Comparison of ENCODE assay signal across 30 cellular contexts in the genomic region with DNA sequence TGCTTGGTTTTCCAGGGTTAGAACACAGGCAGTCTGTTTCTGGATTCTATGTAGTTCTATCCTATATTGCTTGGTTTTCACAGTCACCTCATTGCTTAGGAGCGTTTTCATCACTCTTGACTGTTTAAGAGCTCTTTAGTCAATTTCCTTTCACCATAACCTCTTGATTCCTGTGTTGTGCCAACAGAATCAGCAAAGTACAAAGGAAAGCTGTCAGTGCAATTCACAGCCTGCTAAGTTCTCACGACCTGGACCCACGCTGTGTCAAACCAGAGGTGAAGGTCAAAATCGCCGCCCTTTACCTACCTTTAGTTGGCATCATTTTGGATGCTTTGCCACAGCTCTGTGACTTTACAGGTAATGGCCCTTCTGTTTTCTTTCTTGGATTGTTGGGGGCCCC.
"Had no signal": no experiment of that assay in that cellular context is flagged by ENCODE, and none has a peak within 500 bp of the region (broad histone marks: within the 10 kb centered on the region; RNA-seq: fewer than 3 reads in every experiment).

No MANE protein-coding gene starts in this region.

- H3K36me3 ChIP-seq: gastrocnemius medialis had no signal

- H3K9me3 Mint-ChIP-seq: activated B cell treated with CpG ODN at 0.5 μM for 24 hours; activated CD8-positive, alpha-beta T cell treated with anti-CD3 and anti-CD28 coated beads for 36 hours; activated naive CD4-positive, alpha-beta T cell treated with anti-CD3 and anti-CD28 coated beads for 36 hours; activated naive CD4-positive, alpha-beta T cell treated with anti-CD3 and anti-CD28 coated beads, Interleukin-2, amount 50 U/mL, for 24 hours; activated T-cell treated with anti-CD3 and anti-CD28 coated beads, Interleukin-2, amount 50 U/mL, for 4 hours; activated T-helper 17 cell treated with anti-CD3 and anti-CD28 coated beads, Interleukin-2, amount 50 U/mL, for 72 hours; effector memory CD8-positive, alpha-beta T cell had no signal

- H3K27me3 ChIP-seq: esophagus muscularis mucosa, foreskin keratinocyte, gastrocnemius medialis, heart left ventricle had no signal

- DNase-seq: activated B cell treated with CpG ODN at 0.5 μM for 24 hours; activated CD4-positive, alpha-beta T cell treated with anti-CD3 and anti-CD28 coated beads for 48 hours; activated CD4-positive, alpha-beta T cell treated with anti-CD3 and anti-CD28 coated beads, Interleukin-2, amount 50 U/mL, for 1 hour; activated CD4-positive, alpha-beta T cell treated with anti-CD3 and anti-CD28 coated beads, Interleukin-2, amount 50 U/mL, for 48 hours; activated CD8-positive, alpha-beta memory T cell treated with anti-CD3 and anti-CD28 coated beads for 24 hours; activated CD8-positive, alpha-beta T cell treated with anti-CD3 and anti-CD28 coated beads for 36 hours; activated effector memory CD4-positive, alpha-beta T cell treated with Interleukin-2 at 50 U/mL for 16 hours; activated gamma-delta T cell treated with Interleukin-2 at 50 U/mL for 16 hours; activated naive CD4-positive, alpha-beta T cell treated with anti-CD3 and anti-CD28 coated beads for 36 hours; activated naive CD8-positive, alpha-beta T cell treated with anti-CD3 and anti-CD28 coated beads, Interleukin-2, amount 10 ng/mL, durations not matched to agents 7 days and 5 days; activated T-cell treated with anti-CD3 and anti-CD28 coated beads, Interleukin-2, amount 50 U/mL, for 4 hours; amniotic stem cell; anterior cingulate cortex; caudate nucleus; cortex of kidney; dermis blood vessel endothelial cell; effector CD4-positive, alpha-beta T cell; effector memory CD8-positive, alpha-beta T cell; erythroblast; foreskin keratinocyte; gastrocnemius medialis; glutamatergic neuron; heart left ventricle; T-helper 1 cell; T-helper 2 cell; WERI-Rb-1 had no signal

- ATAC-seq: activated CD4-positive, CD25-positive, alpha-beta regulatory T cell treated with anti-CD3 and anti-CD28 coated beads, Interleukin-2, amount 50 U/mL, for 24 hours; activated CD8-positive, alpha-beta T cell treated with anti-CD3 and anti-CD28 coated beads for 36 hours; activated T-cell treated with anti-CD3 and anti-CD28 coated beads, Interleukin-2, amount 50 U/mL, for 4 hours; activated T-helper 17 cell treated with anti-CD3 and anti-CD28 coated beads, Interleukin-2, amount 50 U/mL, for 72 hours; effector memory CD8-positive, alpha-beta T cell; foreskin keratinocyte; gastrocnemius medialis; heart left ventricle had no signal

- H3K27ac ChIP-seq: esophagus muscularis mucosa, foreskin keratinocyte, gastrocnemius medialis, heart left ventricle, WERI-Rb-1 had no signal

- H3K4me3 ChIP-seq: esophagus muscularis mucosa, gastrocnemius medialis, heart left ventricle had no signal

- H3K27me3 Mint-ChIP-seq: activated B cell treated with CpG ODN at 0.5 μM for 24 hours; activated CD8-positive, alpha-beta T cell treated with anti-CD3 and anti-CD28 coated beads for 36 hours; activated naive CD4-positive, alpha-beta T cell treated with anti-CD3 and anti-CD28 coated beads, Interleukin-2, amount 50 U/mL, for 24 hours; activated naive CD8-positive, alpha-beta T cell treated with anti-CD3 and anti-CD28 coated beads, Interleukin-2, amount 10 ng/mL, durations not matched to agents 7 days and 5 days; activated T-helper 17 cell treated with anti-CD3 and anti-CD28 coated beads, Interleukin-2, amount 50 U/mL, for 72 hours; effector memory CD8-positive, alpha-beta T cell had no signal

- H3K4me1 Mint-ChIP-seq: activated B cell treated with CpG ODN at 0.5 μM for 24 hours; activated naive CD4-positive, alpha-beta T cell treated with anti-CD3 and anti-CD28 coated beads, Interleukin-2, amount 50 U/mL, for 24 hours; activated naive CD8-positive, alpha-beta T cell treated with anti-CD3 and anti-CD28 coated beads, Interleukin-2, amount 10 ng/mL, durations not matched to agents 7 days and 5 days; activated T-helper 17 cell treated with anti-CD3 and anti-CD28 coated beads, Interleukin-2, amount 50 U/mL, for 72 hours had no signal

- H3K27ac Mint-ChIP-seq: activated B cell treated with CpG ODN at 0.5 μM for 24 hours; activated CD8-positive, alpha-beta T cell treated with anti-CD3 and anti-CD28 coated beads for 36 hours; activated naive CD4-positive, alpha-beta T cell treated with anti-CD3 and anti-CD28 coated beads for 36 hours; activated naive CD4-positive, alpha-beta T cell treated with anti-CD3 and anti-CD28 coated beads, Interleukin-2, amount 50 U/mL, for 24 hours; activated naive CD8-positive, alpha-beta T cell treated with anti-CD3 and anti-CD28 coated beads, Interleukin-2, amount 10 ng/mL, durations not matched to agents 7 days and 5 days; activated T-helper 17 cell treated with anti-CD3 and anti-CD28 coated beads, Interleukin-2, amount 50 U/mL, for 72 hours had no signal

- H3K9me3 ChIP-seq: esophagus muscularis mucosa, gastrocnemius medialis, heart left ventricle had no signal

- H3K4me1 ChIP-seq: esophagus muscularis mucosa, foreskin keratinocyte, gastrocnemius medialis, heart left ventricle had no signal

- H3K4me3 Mint-ChIP-seq: activated B cell treated with CpG ODN at 0.5 μM for 24 hours; activated CD8-positive, alpha-beta T cell treated with anti-CD3 and anti-CD28 coated beads for 36 hours; activated naive CD4-positive, alpha-beta T cell treated with anti-CD3 and anti-CD28 coated beads for 36 hours; activated naive CD4-positive, alpha-beta T cell treated with anti-CD3 and anti-CD28 coated beads, Interleukin-2, amount 50 U/mL, for 24 hours; activated naive CD8-positive, alpha-beta T cell treated with anti-CD3 and anti-CD28 coated beads, Interleukin-2, amount 10 ng/mL, durations not matched to agents 7 days and 5 days; activated T-cell treated with anti-CD3 and anti-CD28 coated beads, Interleukin-2, amount 50 U/mL, for 4 hours; activated T-helper 17 cell treated with anti-CD3 and anti-CD28 coated beads, Interleukin-2, amount 50 U/mL, for 72 hours; effector memory CD8-positive, alpha-beta T cell had no signal
